Comparison of ENCODE assay signal across 11 cellular contexts in the genomic region with DNA sequence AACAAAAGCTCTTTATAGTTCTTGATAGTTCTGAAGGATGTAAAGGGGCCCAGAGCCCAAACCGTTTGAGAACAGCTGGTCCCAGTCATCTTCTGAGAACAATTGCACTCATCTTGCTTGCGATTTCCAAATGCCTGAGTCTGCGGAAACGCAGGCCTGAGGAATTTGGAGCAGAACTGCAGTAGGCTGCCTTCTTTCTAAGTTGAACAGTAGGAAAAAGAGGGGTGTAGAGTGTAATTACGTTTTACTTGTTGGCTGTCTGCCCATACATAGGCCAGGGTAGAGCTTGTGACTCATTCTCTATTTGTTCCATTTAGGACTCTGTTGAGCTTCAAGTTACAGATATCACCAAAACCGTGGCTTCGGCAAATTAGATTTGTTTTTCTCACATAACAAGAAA. TPM values are rescaled to one million over a fixed set of nuclear protein-coding genes. Genes with fewer than 3 reads are reported as not detected.
DNase-seq lines count a peak whose midpoint lies in the region; ATAC-seq and TF ChIP-seq lines count a peak whose summit lies in the region.
"Had no signal": no experiment of that assay in that cellular context is flagged by ENCODE, and none has a peak within 500 bp of the region (broad histone marks: within the 10 kb centered on the region; RNA-seq: fewer than 3 reads in every experiment).

No MANE protein-coding gene starts in this region.

- peaks cover 38% of the 10 kb centered on the region for H3K4me1 Mint-ChIP-seq in nephron
- no peaks in the 10 kb centered on the region for H3K4me1 Mint-ChIP-seq in CD14-positive monocyte

- ATAC-seq in esophagus mucosa (peak; percentile 62), GM19397 (IDR thresholded peaks at IDR 0.05; ENCODE audit: unreplicated experiment) (no peak)

- H3K4me3 Mint-ChIP-seq in nephron, result peak overlapping the region in 2 of 3 experiments; percentile 13 to 56
- H3K4me3 Mint-ChIP-seq in CD14-positive monocyte, result no peak overlapping the region
- H3K4me3 Mint-ChIP-seq: T-helper 1 cell treated with Interleukin-12 subunit alpha and Interleukin-12 subunit beta and Interleukin-4 antibody, amounts not matched to agents 30 μg/mL and 1 μg/mL, for 36 hours had no signal

- H3K27ac Mint-ChIP-seq in nephron (peak overlapping the region; percentile 89 to 99 (median 96)), CD14-positive monocyte (no peak overlapping the region)
- H3K27ac Mint-ChIP-seq: T-helper 1 cell treated with Interleukin-12 subunit alpha and Interleukin-12 subunit beta and Interleukin-4 antibody, amounts not matched to agents 30 μg/mL and 1 μg/mL, for 36 hours had no signal

- H3K27me3 Mint-ChIP-seq in nephron (ENCODE audit: low read depth), result no peaks in the 10 kb centered on the region
- H3K27me3 Mint-ChIP-seq in CD14-positive monocyte (ENCODE audit: low read depth in 3 of 3), result peaks cover 0 to 8% (median 4%) of the 10 kb centered on the region in 3 donors

- intact Hi-C loops in CD14-positive monocyte (cut with micrococcal nuclease), result no loop called here

- H3K36me3 Mint-ChIP-seq in nephron (ENCODE audit: low read depth) (peaks cover 7% of the 10 kb centered on the region), CD14-positive monocyte (no peaks in the 10 kb centered on the region)

- H3K9me3 Mint-ChIP-seq in nephron, result peaks cover 15% of the 10 kb centered on the region
- peaks cover 5 to 32% (median 19%) of the 10 kb centered on the region in 7 donors for H3K9me3 Mint-ChIP-seq in CD14-positive monocyte

- DNase-seq in AG09319 (ENCODE audit: extremely low read depth, low read depth), result peak; percentile 56
- peak; percentile 11 for DNase-seq in NCI-H1105 (lab: John Stamatoyannopoulos, UW)
- DNase-seq in NCI-H82 treated with DMSO at 0.1 percent for 48 hours (lab: John Stamatoyannopoulos, UW; ENCODE audit: unreplicated experiment), result no peak
- no peak for DNase-seq in CD14-positive monocyte (ENCODE audit: low spot score)
- DNase-seq in AML-193 (lab: John Stamatoyannopoulos, UW), result no peak
- DNase-seq: activated CD8-positive, alpha-beta memory T cell treated with anti-CD3 and anti-CD28 coated beads, Interleukin-2, amount 50 U/mL, for 4 hours; Calu3 had no signal

- no peak for TF ChIP-seq CTCF in AG09319 (IDR thresholded peaks at IDR 0.05; ENCODE audit: low read depth, low read length)
- no peak for TF ChIP-seq CTCF in nephron (IDR thresholded peaks at IDR 0.05; ENCODE audit: unreplicated experiment in 3 of 3)
- no peak for TF ChIP-seq CTCF in CD14-positive monocyte (IDR thresholded peaks at IDR 0.05)

RNA-seq across cellular contexts. Expression of gene KIF16B, which starts 42.0 kb away (rescaled TPM):
- total RNA-seq in esophagus mucosa, result 12.7 TPM
- polyA plus RNA-seq in CD14-positive monocyte, result 1 to 10 TPM in 1 of 2 donors, under 1 TPM in 1; 0.89 to 2.8 TPM

Comparison
In these comparisons a context has a peak if more than half of its experiments do, and no peak if none do; other contexts are left out.
1. DNase-seq: peak in AG09319 (single experiment) and NCI-H1105 (single experiment); none in NCI-H82 treated with DMSO at 0.1 percent for 48 hours (single experiment), CD14-positive monocyte (single experiment) and AML-193 (0 of 2).
2. H3K27ac Mint-ChIP-seq: peak in nephron (3 of 3); none in CD14-positive monocyte (0 of 7).
3. H3K4me3 Mint-ChIP-seq: peak in nephron (2 of 3); none in CD14-positive monocyte (0 of 2).